In genomic region chr1:154710091-154710490, GRCh38 we compare ENCODE assay signal across 23 cellular contexts.
"Had no signal": no experiment of that assay in that cellular context is flagged by ENCODE, and none has a peak within 500 bp of the region (broad histone marks: within the 10 kb centered on the region; RNA-seq: fewer than 3 reads in every experiment).

No MANE protein-coding gene starts in this region.

- H3K27ac ChIP-seq: gastrocnemius medialis, heart left ventricle had no signal

- H3K4me1 Mint-ChIP-seq: activated CD4-positive, alpha-beta memory T cell treated with anti-CD3 and anti-CD28 coated beads, Interleukin-2, amount 10 ng/mL, durations not matched to agents 7 days and 5 days had no signal

- H3K27me3 ChIP-seq: gastrocnemius medialis, heart left ventricle had no signal

- H3K4me3 ChIP-seq: gastrocnemius medialis, heart left ventricle had no signal

- H3K4me3 Mint-ChIP-seq: activated CD4-positive, alpha-beta memory T cell treated with anti-CD3 and anti-CD28 coated beads, Interleukin-2, amount 10 ng/mL, durations not matched to agents 7 days and 5 days; activated CD4-positive, alpha-beta T cell treated with anti-CD3 and anti-CD28 coated beads, Interleukin-2, amount 10 ng/mL, durations not matched to agents 7 days and 5 days; activated naive CD4-positive, alpha-beta T cell treated with anti-CD3 and anti-CD28 coated beads, Interleukin-2, amount 10 ng/mL, durations not matched to agents 7 days and 5 days; activated naive CD8-positive, alpha-beta T cell treated with anti-CD3 and anti-CD28 coated beads, Interleukin-2, amount 10 ng/mL, durations not matched to agents 7 days and 5 days; activated T-cell treated with anti-CD3 and anti-CD28 coated beads, Interleukin-2, amount 50 U/mL, for 24 hours; activated T-cell treated with anti-CD3 and anti-CD28 coated beads, Interleukin-2, amount 50 U/mL, for 72 hours; T-helper 17 cell had no signal

- H3K27me3 Mint-ChIP-seq: activated T-cell treated with anti-CD3 and anti-CD28 coated beads, Interleukin-2, amount 50 U/mL, for 24 hours had no signal

- H3K27ac Mint-ChIP-seq: activated CD4-positive, alpha-beta memory T cell treated with anti-CD3 and anti-CD28 coated beads, Interleukin-2, amount 10 ng/mL, durations not matched to agents 7 days and 5 days; activated CD4-positive, alpha-beta T cell treated with anti-CD3 and anti-CD28 coated beads, Interleukin-2, amount 10 ng/mL, durations not matched to agents 7 days and 5 days; activated naive CD4-positive, alpha-beta T cell treated with anti-CD3 and anti-CD28 coated beads, Interleukin-2, amount 10 ng/mL, durations not matched to agents 7 days and 5 days; activated naive CD8-positive, alpha-beta T cell treated with anti-CD3 and anti-CD28 coated beads, Interleukin-2, amount 10 ng/mL, durations not matched to agents 7 days and 5 days; activated T-cell treated with anti-CD3 and anti-CD28 coated beads, Interleukin-2, amount 50 U/mL, for 24 hours; activated T-cell treated with anti-CD3 and anti-CD28 coated beads, Interleukin-2, amount 50 U/mL, for 72 hours; T-helper 17 cell had no signal

- DNase-seq: activated CD4-positive, alpha-beta memory T cell treated with anti-CD3 and anti-CD28 coated beads, Interleukin-2, amount 10 ng/mL, durations not matched to agents 7 days and 5 days; activated CD4-positive, alpha-beta T cell treated with anti-CD3 and anti-CD28 coated beads for 1 hour; activated CD4-positive, alpha-beta T cell treated with anti-CD3 and anti-CD28 coated beads for 4 hours; activated CD4-positive, alpha-beta T cell treated with anti-CD3 and anti-CD28 coated beads, Interleukin-2, amount 10 ng/mL, durations not matched to agents 7 days and 5 days; activated CD4-positive, alpha-beta T cell treated with anti-CD3 and anti-CD28 coated beads, Interleukin-2, amount 50 U/mL, for 4 hours; activated CD8-positive, alpha-beta memory T cell treated with anti-CD3 and anti-CD28 coated beads, Interleukin-2, amount 50 U/mL, for 48 hours; activated gamma-delta T cell; activated naive CD4-positive, alpha-beta T cell; activated naive CD4-positive, alpha-beta T cell treated with anti-CD3 and anti-CD28 coated beads, Interleukin-2, amount 10 ng/mL, durations not matched to agents 7 days and 5 days; activated naive CD8-positive, alpha-beta T cell treated with anti-CD3 and anti-CD28 coated beads, Interleukin-2, amount 10 ng/mL, durations not matched to agents 7 days and 5 days; activated T-cell treated with anti-CD3 and anti-CD28 coated beads for 4 hours; activated T-cell treated with anti-CD3 and anti-CD28 coated beads, Interleukin-2, amount 50 U/mL, for 24 hours; activated T-cell treated with anti-CD3 and anti-CD28 coated beads, Interleukin-2, amount 50 U/mL, for 72 hours; caudate nucleus; effector CD8-positive, alpha-beta T cell; foreskin fibroblast; gastrocnemius medialis; glutamatergic neuron; heart left ventricle; T-helper 1 cell; T-helper 17 cell had no signal

- H3K9me3 ChIP-seq: gastrocnemius medialis, heart left ventricle had no signal

- ATAC-seq: activated naive CD4-positive, alpha-beta T cell treated with anti-CD3 and anti-CD28 coated beads, Interleukin-2, amount 50 U/mL, for 72 hours; activated T-cell treated with anti-CD3 and anti-CD28 coated beads, Interleukin-2, amount 50 U/mL, for 72 hours; esophagus mucosa; gastrocnemius medialis; T-helper 17 cell had no signal

- H3K9me3 Mint-ChIP-seq: activated CD4-positive, alpha-beta memory T cell treated with anti-CD3 and anti-CD28 coated beads, Interleukin-2, amount 10 ng/mL, durations not matched to agents 7 days and 5 days; activated CD4-positive, alpha-beta T cell treated with anti-CD3 and anti-CD28 coated beads, Interleukin-2, amount 10 ng/mL, durations not matched to agents 7 days and 5 days; activated naive CD4-positive, alpha-beta T cell treated with anti-CD3 and anti-CD28 coated beads, Interleukin-2, amount 10 ng/mL, durations not matched to agents 7 days and 5 days; activated naive CD4-positive, alpha-beta T cell treated with anti-CD3 and anti-CD28 coated beads, Interleukin-2, amount 50 U/mL, for 72 hours; activated naive CD8-positive, alpha-beta T cell treated with anti-CD3 and anti-CD28 coated beads, Interleukin-2, amount 10 ng/mL, durations not matched to agents 7 days and 5 days; activated T-cell treated with anti-CD3 and anti-CD28 coated beads, Interleukin-2, amount 50 U/mL, for 24 hours; activated T-cell treated with anti-CD3 and anti-CD28 coated beads, Interleukin-2, amount 50 U/mL, for 72 hours had no signal

- H3K36me3 Mint-ChIP-seq: activated naive CD4-positive, alpha-beta T cell treated with anti-CD3 and anti-CD28 coated beads, Interleukin-2, amount 10 ng/mL, durations not matched to agents 7 days and 5 days; activated naive CD4-positive, alpha-beta T cell treated with anti-CD3 and anti-CD28 coated beads, Interleukin-2, amount 50 U/mL, for 72 hours; activated naive CD8-positive, alpha-beta T cell treated with anti-CD3 and anti-CD28 coated beads, Interleukin-2, amount 10 ng/mL, durations not matched to agents 7 days and 5 days had no signal
